Comparison of ENCODE assay signal across 9 cellular contexts in genomic region chr6:82680192-82680591, GRCh38.
"Had no signal": no experiment of that assay in that cellular context is flagged by ENCODE, and none has a peak within 500 bp of the region (broad histone marks: within the 10 kb centered on the region; RNA-seq: fewer than 3 reads in every experiment).

No MANE protein-coding gene starts in this region.

- H2AFZ ChIP-seq: GM23338 had no signal

- H3K27ac ChIP-seq: HL-60 had no signal

- H3K4me1 ChIP-seq: HAP-1 had no signal

- H3K4me3 Mint-ChIP-seq: GM23338, HFFc6 had no signal

- DNase-seq: H7, HFFc6, KG1 had no signal

- H3K36me3 ChIP-seq: HAP-1 had no signal

- H3K9me3 ChIP-seq: HAP-1 had no signal

- H3K27ac Mint-ChIP-seq: GM23338, HFFc6 had no signal

- H3K4me3 ChIP-seq: GM23338, HAP-1, K562 had no signal

- H3K4me2 ChIP-seq: GM23338 had no signal

- ATAC-seq: GM23338, HCT116, HepG2, K562 had no signal

- H3K4me1 Mint-ChIP-seq: GM23338 had no signal
